10 cellular contexts compared by ENCODE assay signal in the genomic region with DNA sequence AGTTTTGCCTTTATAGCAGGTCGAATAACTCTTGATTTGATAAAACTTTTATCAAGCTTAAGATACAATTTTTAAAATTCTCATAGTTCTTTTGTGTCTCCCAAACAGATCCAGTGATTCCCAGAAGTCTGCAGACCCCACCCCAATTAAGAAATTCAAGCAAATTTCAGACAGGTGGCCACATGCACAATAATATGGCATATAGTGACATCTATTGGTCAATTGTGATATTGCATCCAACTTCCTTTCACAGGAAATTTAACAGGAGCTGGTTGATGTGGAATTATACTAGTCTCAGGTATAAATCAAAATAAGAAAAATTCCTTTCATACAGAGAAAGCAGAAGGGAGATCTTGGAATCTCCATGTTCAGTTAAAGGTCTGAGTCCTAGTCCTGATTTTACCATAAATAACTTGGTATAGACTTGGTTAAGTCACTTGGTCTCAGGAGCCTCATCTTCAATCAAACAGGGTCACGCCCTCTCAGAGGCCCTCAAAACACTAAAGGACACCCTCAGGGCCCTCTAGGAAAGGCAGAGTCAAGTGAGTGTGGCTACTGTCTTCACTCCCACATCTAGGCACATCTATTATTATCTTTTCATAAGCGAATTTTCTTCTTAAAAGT. TPM values are rescaled to one million over a fixed set of nuclear protein-coding genes. Genes with fewer than 3 reads are reported as not detected.
DNase-seq lines count a peak whose midpoint lies in the region; ATAC-seq, FAIRE-seq and TF ChIP-seq lines count a peak whose summit lies in the region.
"Had no signal": no experiment of that assay in that cellular context is flagged by ENCODE, and none has a peak within 500 bp of the region (broad histone marks: within the 10 kb centered on the region; RNA-seq: fewer than 3 reads in every experiment).

No MANE protein-coding gene starts in this region.

- peaks cover 15% of the 10 kb centered on the region for H3K4me1 ChIP-seq in DOHH2 (ENCODE audit: control insufficient read depth, low read length)

- H3K4me3 ChIP-seq in DOHH2 (ENCODE audit: low read length): no peak overlapping the region

- CTCF ChIA-PET in activated CD8-positive, alpha-beta memory T cell treated with anti-CD3 and anti-CD28 coated beads, Interleukin-2, amount 10 ng/mL, durations not matched to agents 7 days and 5 days (lab: Charles Lee): interaction anchor here (0.6 to 11.2 kb wide), 62 partner anchors 9 to 799 kb away, joined by 3 to 228 read pairs (median 4); a partner anchor contains a TSS

- no peaks in the 10 kb centered on the region for H3K36me3 ChIP-seq in DOHH2 (ENCODE audit: control insufficient read depth, low read length)

- no peak for FAIRE-seq in urothelium cell line (lab: Jason Lieb, UNC)

- H3K27ac ChIP-seq in DOHH2 (ENCODE audit: low read depth, low read length): no peak overlapping the region
- no peak overlapping the region for H3K27ac ChIP-seq in VCaP

- peak; percentile 15 for DNase-seq in LHCN-M2 (ENCODE audit: low read depth)
- peak; percentile 14 for DNase-seq in iris pigment epithelial cell (ENCODE audit: low read depth)
- DNase-seq in urothelium cell line (ENCODE audit: low spot score): peak; percentile 24
- DNase-seq in NCI-H187 (lab: John Stamatoyannopoulos, UW): no peak
- DNase-seq in activated CD8-positive, alpha-beta memory T cell treated with anti-CD3 and anti-CD28 coated beads, Interleukin-2, amount 10 ng/mL, durations not matched to agents 7 days and 5 days: no peak

- no peak overlapping the region for H3K4me3 Mint-ChIP-seq in activated CD8-positive, alpha-beta memory T cell treated with anti-CD3 and anti-CD28 coated beads, Interleukin-2, amount 10 ng/mL, durations not matched to agents 7 days and 5 days
- H3K4me3 Mint-ChIP-seq: T-helper 1 cell treated with Interleukin-12 subunit alpha and Interleukin-12 subunit beta and Interleukin-4 antibody, amounts not matched to agents 30 μg/mL and 1 μg/mL, for 36 hours had no signal

- no peaks in the 10 kb centered on the region for H3K4me1 Mint-ChIP-seq in activated CD8-positive, alpha-beta memory T cell treated with anti-CD3 and anti-CD28 coated beads, Interleukin-2, amount 10 ng/mL, durations not matched to agents 7 days and 5 days

- no peaks in the 10 kb centered on the region; the same call in 1 of the 2 replicates for H3F3A ChIP-seq in DOHH2 (ENCODE audit: control insufficient read depth, insufficient read depth)

- no peaks in the 10 kb centered on the region for H3K36me3 Mint-ChIP-seq in activated CD8-positive, alpha-beta memory T cell treated with anti-CD3 and anti-CD28 coated beads, Interleukin-2, amount 10 ng/mL, durations not matched to agents 7 days and 5 days

- H3K4me2 ChIP-seq in DOHH2 (ENCODE audit: low read length): no peak overlapping the region

- H3K27me3 Mint-ChIP-seq in activated CD8-positive, alpha-beta memory T cell treated with anti-CD3 and anti-CD28 coated beads, Interleukin-2, amount 10 ng/mL, durations not matched to agents 7 days and 5 days: peaks cover 26% of the 10 kb centered on the region

- H4K20me1 ChIP-seq in DOHH2 (ENCODE audit: control insufficient read depth, insufficient read depth, low read depth, low read length): no peaks in the 10 kb centered on the region

- no peaks in the 10 kb centered on the region for H3K9me3 Mint-ChIP-seq in activated CD8-positive, alpha-beta memory T cell treated with anti-CD3 and anti-CD28 coated beads, Interleukin-2, amount 10 ng/mL, durations not matched to agents 7 days and 5 days (ENCODE audit: low read depth)
- H3K9me3 Mint-ChIP-seq: T-helper 1 cell treated with Interleukin-12 subunit alpha and Interleukin-12 subunit beta and Interleukin-4 antibody, amounts not matched to agents 30 μg/mL and 1 μg/mL, for 36 hours had no signal

- H3K27ac Mint-ChIP-seq in activated CD8-positive, alpha-beta memory T cell treated with anti-CD3 and anti-CD28 coated beads, Interleukin-2, amount 10 ng/mL, durations not matched to agents 7 days and 5 days: no peak overlapping the region
- H3K27ac Mint-ChIP-seq: T-helper 1 cell treated with Interleukin-12 subunit alpha and Interleukin-12 subunit beta and Interleukin-4 antibody, amounts not matched to agents 30 μg/mL and 1 μg/mL, for 36 hours had no signal

- peaks cover 4% of the 10 kb centered on the region; the same call in 1 of the 2 replicates for H3K27me3 ChIP-seq in DOHH2 (ENCODE audit: control insufficient read depth, low read length)

- no peaks in the 10 kb centered on the region for H3K9me2 ChIP-seq in DOHH2 (replicated peaks; ENCODE audit: control insufficient read depth, low read length)

- TF ChIP-seq CTCF in DOHH2 (IDR thresholded peaks at IDR 0.05; ENCODE audit: low read depth, low read length, poor library complexity, severe bottlenecking) (peak; percentile 84), VCaP (conservative IDR thresholded peaks at IDR 0.05) (peak; percentile 79)

- no peaks in the 10 kb centered on the region for H3K79me2 ChIP-seq in DOHH2 (ENCODE audit: control insufficient read depth, low read length)

- no peak for ATAC-seq in activated CD8-positive, alpha-beta memory T cell treated with anti-CD3 and anti-CD28 coated beads, Interleukin-2, amount 10 ng/mL, durations not matched to agents 7 days and 5 days
- ATAC-seq in GM19351 (IDR thresholded peaks at IDR 0.05; ENCODE audit: unreplicated experiment): no peak

- no peaks in the 10 kb centered on the region for H3K9me3 ChIP-seq in DOHH2 (ENCODE audit: control insufficient read depth, insufficient read depth, low read length)

RNA-seq across cellular contexts. Expression of a gene that starts 24.1 kb away (rescaled TPM):
- 4.3 and 5.4 TPM in 2 replicates for total RNA-seq in LHCN-M2 (2014; rRNA removed)
- polyA plus RNA-seq in LHCN-M2 (2012): 2.7 TPM
- total RNA-seq in activated CD8-positive, alpha-beta memory T cell treated with anti-CD3 and anti-CD28 coated beads, Interleukin-2, amount 10 ng/mL, durations not matched to agents 7 days and 5 days: 1 to 10 TPM; 5.3 to 5.9 TPM

RNA-seq across cellular contexts. Expression of a gene that starts 53.7 kb away (rescaled TPM):
- not detected in 2 replicates for total RNA-seq in LHCN-M2 (2014; rRNA removed)
- polyA plus RNA-seq in LHCN-M2 (2012): 0.10 TPM
- not detected for total RNA-seq in activated CD8-positive, alpha-beta memory T cell treated with anti-CD3 and anti-CD28 coated beads, Interleukin-2, amount 10 ng/mL, durations not matched to agents 7 days and 5 days
- total RNA-seq: pulmonary artery endothelial cell had no signal

Comparison
In these comparisons a context has a peak if more than half of its experiments do, and no peak if none do; other contexts are left out.
1. DNase-seq: peak in LHCN-M2 (single experiment), iris pigment epithelial cell (single experiment) and urothelium cell line (single experiment); none in NCI-H187 (0 of 2) and activated CD8-positive, alpha-beta memory T cell treated with anti-CD3 and anti-CD28 coated beads, Interleukin-2, amount 10 ng/mL, durations not matched to agents 7 days and 5 days (single experiment).